In genomic region chr2:10344105-10345066, GRCh38 we compare ENCODE assay signal across 12 cellular contexts. TPM values are rescaled to one million over a fixed set of nuclear protein-coding genes. Genes with fewer than 3 reads are reported as not detected.
DNase-seq lines count a peak whose midpoint lies in the region; ATAC-seq and TF ChIP-seq lines count a peak whose summit lies in the region.
"Had no signal": no experiment of that assay in that cellular context is flagged by ENCODE, and none has a peak within 500 bp of the region (broad histone marks: within the 10 kb centered on the region; RNA-seq: fewer than 3 reads in every experiment).

No MANE protein-coding gene starts in this region.

- H3K27ac Mint-ChIP-seq in MCF 10A (ENCODE audit: low read depth, unreplicated experiment) = peak overlapping the region; percentile 20
- peak overlapping the region; percentile 6 for H3K27ac Mint-ChIP-seq in endodermal cell

- CTCF ChIA-PET in MCF 10A (lab: Yijun Ruan, JAX) (interaction anchor here (0.8 kb wide), 1 partner anchor 65 kb away, joined by 3 read pairs; no protein-coding TSS in a partner anchor), Panc1 (lab: Charles Lee) (no interaction called here)

- BruUV-seq in MCF 10A (replicated peaks; lab: Mats Ljungman, UMichigan) (no TSS peak), Panc1 (replicated peaks; lab: Mats Ljungman, UMichigan) (TSS peak; percentile 19)

- H3K9ac ChIP-seq in endodermal cell (ENCODE audit: extremely low read depth, low read length, poor library complexity, severe bottlenecking) = no peak overlapping the region

- H3K27ac ChIP-seq in breast epithelium (no peak overlapping the region), Panc1 (ENCODE audit: low read length) (peak overlapping the region; percentile 87), endodermal cell (ENCODE audit: low read depth, low read length) (no peak overlapping the region), upper lobe of right lung (peak overlapping the region; percentile 37)
- H3K27ac ChIP-seq: coronary artery, SJSA1 had no signal

- TF ChIP-seq CTCF in MCF 10A (IDR thresholded peaks at IDR 0.05; ENCODE audit: unreplicated experiment) (no peak), breast epithelium (IDR thresholded peaks at IDR 0.05) (no peak), Panc1 (IDR thresholded peaks at IDR 0.05) (no peak), endodermal cell (conservative IDR thresholded peaks at IDR 0.05) (no peak), upper lobe of right lung (IDR thresholded peaks at IDR 0.05) (no peak)

- ATAC-seq in Panc1 (peak; percentile 29), upper lobe of right lung (no peak), GM19397 (IDR thresholded peaks at IDR 0.05; ENCODE audit: unreplicated experiment) (no peak), GM18520 (IDR thresholded peaks at IDR 0.05; ENCODE audit: unreplicated experiment) (no peak)

- no peaks in the 10 kb centered on the region for H3K27me3 Mint-ChIP-seq in MCF 10A (ENCODE audit: insufficient read depth, unreplicated experiment)
- H3K27me3 Mint-ChIP-seq in endodermal cell (ENCODE audit: insufficient read depth) = peaks cover 2% of the 10 kb centered on the region

- no peaks in the 10 kb centered on the region for H3K4me1 ChIP-seq in breast epithelium
- H3K4me1 ChIP-seq in Panc1 (ENCODE audit: control insufficient read depth, insufficient read depth, low read length) = peaks cover 94% of the 10 kb centered on the region
- H3K4me1 ChIP-seq in endodermal cell (ENCODE audit: control insufficient read depth, insufficient read depth, low read length) = no peaks in the 10 kb centered on the region
- H3K4me1 ChIP-seq in upper lobe of right lung = peaks cover 59% of the 10 kb centered on the region

- intact Hi-C loops in MCF 10A (cut with micrococcal nuclease) (no loop called here), breast epithelium (cut with DNase I; ENCODE audit: low total_unique reads) (loop anchor here (2.0 kb wide), 1 partner anchor 56 kb away; no protein-coding TSS in a partner anchor), Panc1 (cut with micrococcal nuclease; ENCODE audit: unreplicated experiment) (loop anchor here (5.0 kb wide), 1 partner anchor 63 kb away; no protein-coding TSS in a partner anchor), upper lobe of right lung (cut with DNase I) (no loop called here)

- H3K4me3 ChIP-seq in breast epithelium (no peak overlapping the region), Panc1 (ENCODE audit: low read depth in 2 of 2, low read length in 2 of 2) (0 out of 4 replicates have a peak overlapping the region, but pooled peaks of 1 of the 2 experiments have one; percentile 1), endodermal cell (ENCODE audit: low read length) (no peak overlapping the region), upper lobe of right lung (no peak overlapping the region)
- H3K4me3 ChIP-seq: coronary artery, SJSA1 had no signal

- H3K36me3 ChIP-seq in breast epithelium (no peaks in the 10 kb centered on the region), Panc1 (ENCODE audit: control insufficient read depth, insufficient read depth, low read length) (no peaks in the 10 kb centered on the region), endodermal cell (ENCODE audit: control insufficient read depth, insufficient read depth, low read length) (no peaks in the 10 kb centered on the region), upper lobe of right lung (no peaks in the 10 kb centered on the region)
- H3K36me3 ChIP-seq: SJSA1 had no signal

- DNase-seq in MCF 10A (ENCODE audit: unreplicated experiment) (no peak), breast epithelium (ENCODE audit: low spot score in 2 of 2) (no peak), Panc1 (ENCODE audit: low read depth, low spot score) (no peak), endodermal cell (no peak), upper lobe of right lung (no peak)
- DNase-seq in stimulated activated CD8-positive, alpha-beta memory T cell treated with anti-CD3 and anti-CD28 coated beads, Interleukin-4, amount 100 ng/mL, for 48 hours = no peak
- DNase-seq: H7, NCI-H146 had no signal

- TF ChIP-seq POLR2A in breast epithelium (IDR thresholded peaks at IDR 0.05) = no peak

- H3K9me3 Mint-ChIP-seq in MCF 10A (ENCODE audit: unreplicated experiment) (no peaks in the 10 kb centered on the region), endodermal cell (no peaks in the 10 kb centered on the region)

- POLR2A ChIA-PET in MCF 10A (lab: Yijun Ruan, JAX) = no interaction called here
- POLR2A ChIA-PET in Panc1 (lab: Charles Lee) = interaction anchor here (0.7 kb wide), 1 partner anchor 12 kb away, joined by 3 read pairs; no protein-coding TSS in a partner anchor

- no peaks in the 10 kb centered on the region for H3K36me3 Mint-ChIP-seq in MCF 10A (ENCODE audit: insufficient read depth, unreplicated experiment)
- H3K36me3 Mint-ChIP-seq in endodermal cell (ENCODE audit: low read depth) = no peaks in the 10 kb centered on the region

- peaks cover 33% of the 10 kb centered on the region for H3K4me1 Mint-ChIP-seq in MCF 10A (ENCODE audit: insufficient read depth, unreplicated experiment)
- no peaks in the 10 kb centered on the region for H3K4me1 Mint-ChIP-seq in endodermal cell

- no peaks in the 10 kb centered on the region for H3K9me3 ChIP-seq in breast epithelium
- no peaks in the 10 kb centered on the region for H3K9me3 ChIP-seq in Panc1 (ENCODE audit: control insufficient read depth, insufficient read depth, low read depth, low read length)
- H3K9me3 ChIP-seq in endodermal cell (ENCODE audit: control insufficient read depth, low read length) = no peaks in the 10 kb centered on the region
- no peaks in the 10 kb centered on the region for H3K9me3 ChIP-seq in upper lobe of right lung
- H3K9me3 ChIP-seq: SJSA1 had no signal

- in situ Hi-C loops in Panc1 (cut with HindIII; ENCODE audit: low pct_unique_long_range_greater_than_20kb, low sequenced_read_pairs) = no loop called here

- H3K4me3 Mint-ChIP-seq in MCF 10A (ENCODE audit: unreplicated experiment) (no peak overlapping the region), endodermal cell (no peak overlapping the region)

- H3K27me3 ChIP-seq in breast epithelium = no peaks in the 10 kb centered on the region
- no peaks in the 10 kb centered on the region for H3K27me3 ChIP-seq in Panc1 (ENCODE audit: control insufficient read depth, insufficient read depth, low read length)
- H3K27me3 ChIP-seq in endodermal cell (ENCODE audit: control insufficient read depth, insufficient read depth, low read length, poor library complexity, severe bottlenecking) = no peaks in the 10 kb centered on the region
- no peaks in the 10 kb centered on the region for H3K27me3 ChIP-seq in upper lobe of right lung
- H3K27me3 ChIP-seq: SJSA1 had no signal

- 88 to 97% methylated on average over 14 to 19 of the region's 19 CpGs for WGBS in endodermal cell (ENCODE audit: insufficient coverage in 1 of 2, insufficient read length in 1 of 2), 2 experiments

RNA-seq across cellular contexts. Expression of gene HPCAL1, which starts 41.7 kb away (rescaled TPM):
- total RNA-seq in MCF 10A (2022) (136 and 144 TPM in 2 replicates), breast epithelium (10 to 100 TPM; 38.6 to 41.9 (median 41.6) TPM), Panc1 (2021; ENCODE audit: unreplicated experiment) (234 TPM), endodermal cell (1 to 10 TPM; 6.8 to 8.1 TPM), upper lobe of right lung (160 TPM)
- polyA plus RNA-seq in Panc1 (2012; ENCODE audit: insufficient read length) = 556 TPM
- polyA plus RNA-seq in endodermal cell (2013, experiment 1 of 2) = 17.6 TPM
- 14.0 TPM for polyA plus RNA-seq in endodermal cell (2013, experiment 2 of 2)

Comparison
In these comparisons a context has a peak if more than half of its experiments do, and no peak if none do; other contexts are left out.
1. intact Hi-C loops: an anchor here in breast epithelium (2.0 kb wide) and Panc1 (5.0 kb wide); none called in MCF 10A and upper lobe of right lung.
2. H3K27ac ChIP-seq: peak in Panc1 (single experiment) and upper lobe of right lung (single experiment); none in breast epithelium (0 of 2) and endodermal cell (single experiment).
3. RNA of gene HPCAL1, which starts 41.7 kb away (total RNA-seq): 234 TPM in Panc1 (single experiment), 160 TPM in upper lobe of right lung (single experiment), 136 to 144 TPM in MCF 10A and 38.6 to 41.9 TPM in breast epithelium; 6.8 to 8.1 TPM in endodermal cell; every median in the first group is over 4 times any median in the second.